17 cellular contexts compared by ENCODE assay signal in the genomic region with DNA sequence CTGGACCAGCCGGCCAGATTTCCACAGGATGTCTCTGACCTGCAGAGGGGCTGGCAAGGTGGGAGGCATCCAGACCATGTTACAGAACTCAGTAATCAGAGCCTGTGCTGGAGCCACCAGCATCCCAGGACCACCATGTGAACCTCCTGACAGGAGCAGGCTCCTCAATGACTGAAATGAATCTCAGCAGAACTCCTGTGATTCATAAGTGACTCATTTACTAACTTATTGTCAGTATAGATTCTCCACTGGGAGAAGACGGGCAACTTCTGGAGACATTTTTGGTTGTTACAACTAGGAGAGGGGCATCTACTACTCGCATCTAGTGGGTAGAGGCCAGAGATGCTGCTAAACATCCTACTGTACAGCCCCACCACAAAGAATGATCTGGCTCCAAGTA. TPM values are rescaled to one million over a fixed set of nuclear protein-coding genes. Genes with fewer than 3 reads are reported as not detected.
A peak's percentile ranks its signal among the peaks of the same experiment; 100 is the strongest.
DNase-seq lines count a peak whose midpoint lies in the region; ATAC-seq and TF ChIP-seq lines count a peak whose summit lies in the region.
"Had no signal": no experiment of that assay in that cellular context is flagged by ENCODE, and none has a peak within 500 bp of the region (broad histone marks: within the 10 kb centered on the region; RNA-seq: fewer than 3 reads in every experiment).

No MANE protein-coding gene starts in this region.

- TF ChIP-seq RAD21 in SK-N-SH (IDR thresholded peaks at IDR 0.05; ENCODE audit: low read length): no peak

- H3K4me1 ChIP-seq in SK-N-SH (ENCODE audit: control insufficient read depth in 1 of 2, insufficient read depth in 2 of 2, low read depth in 1 of 2, low read length in 1 of 2) (peaks cover 5 to 10% of the 10 kb centered on the region in 2 experiments; a peak in 1 of 4 replicates), mammary epithelial cell (ENCODE audit: insufficient read depth, low read length) (peaks cover 14% of the 10 kb centered on the region)
- H3K4me1 ChIP-seq in effector memory CD4-positive, alpha-beta T cell (ENCODE audit: control insufficient read depth, insufficient read depth, low read length, poor library complexity, severe bottlenecking): no peaks in the 10 kb centered on the region

- WGBS in SK-N-SH (ENCODE audit: low lambda C conversion rate): 80% methylated on average over 3 of the region's 3 CpGs
- WGBS in mammary epithelial cell (ENCODE audit: low coverage, missing lambda C conversion rate): 53% methylated on average over 3 of the region's 3 CpGs

- no peak for DNase-seq in SK-N-SH
- peak; percentile 9 for DNase-seq in M059J (ENCODE audit: low read depth)
- peak; percentile 18 for DNase-seq in mammary epithelial cell
- peak; percentile 6 for DNase-seq in renal cortical epithelial cell (ENCODE audit: low read depth)
- DNase-seq in NCI-H510A (lab: John Stamatoyannopoulos, UW): no peak
- DNase-seq in effector memory CD4-positive, alpha-beta T cell: no peak
- DNase-seq in midbrain (lab: John Stamatoyannopoulos, UW): no peak
- DNase-seq: DMS79 treated with DMSO at 0.1 percent for 48 hours, NCI-H1417 treated with DMSO at 0.1 percent for 48 hours, NCI-H187 treated with DMSO at 0.1 percent for 48 hours, NCI-H345, NCI-H69, SHP77 treated with DMSO at 0.1 percent for 48 hours had no signal

- H3K4me2 ChIP-seq in SK-N-SH: no peak overlapping the region
- no peak overlapping the region for H3K4me2 ChIP-seq in mammary epithelial cell (ENCODE audit: insufficient read depth, low read depth, low read length)
- H3K4me2 ChIP-seq: KMS-11 had no signal

- POLR2A ChIA-PET in SK-N-SH (lab: Yijun Ruan, JAX): no interaction called here

- no peak overlapping the region for H3K4me3 ChIP-seq in SK-N-SH (ENCODE audit: low read depth in 2 of 2, low read length in 1 of 2)
- no peak overlapping the region for H3K4me3 ChIP-seq in mammary epithelial cell (replicated peaks in 1 of 3; ENCODE audit: insufficient read depth in 1 of 3, low read depth in 2 of 3, low read length in 3 of 3)
- H3K4me3 ChIP-seq in effector memory CD4-positive, alpha-beta T cell (ENCODE audit: insufficient read depth, low read depth, low read length, poor library complexity, severe bottlenecking): no peak overlapping the region
- H3K4me3 ChIP-seq: HAP-1 had no signal

- H3K27me3 ChIP-seq in SK-N-SH (ENCODE audit: insufficient read depth) (no peaks in the 10 kb centered on the region), mammary epithelial cell (ENCODE audit: insufficient read depth, low read length) (no peaks in the 10 kb centered on the region)
- H3K27me3 ChIP-seq in effector memory CD4-positive, alpha-beta T cell (replicated peaks; ENCODE audit: control insufficient read depth, insufficient read depth, low read length, poor library complexity, severe bottlenecking): peaks cover 3% of the 10 kb centered on the region

- ATAC-seq in SK-N-SH treated with all-trans-retinoic acid at 6 μM for 48 hours: no peak

- no peak for TF ChIP-seq CTCF in SK-N-SH (IDR thresholded peaks at IDR 0.05)
- TF ChIP-seq CTCF in mammary epithelial cell (conservative IDR thresholded peaks at IDR 0.05 in 1 of 2, IDR thresholded peaks at IDR 0.05 in 1 of 2; ENCODE audit: extremely low read depth in 1 of 2, insufficient read depth in 1 of 2, low read depth in 1 of 2, low read length in 2 of 2): no peak

- no peaks in the 10 kb centered on the region for H4K20me1 ChIP-seq in SK-N-SH (ENCODE audit: insufficient read depth)
- no peaks in the 10 kb centered on the region for H4K20me1 ChIP-seq in mammary epithelial cell (ENCODE audit: insufficient read depth, low read length)

- in situ Hi-C loops in mammary epithelial cell (cut with MboI; ENCODE audit: low sequenced_read_pairs in 2 of 2): no loop called here

- dilution Hi-C loops in mammary epithelial cell (cut with HindIII; ENCODE audit: low sequenced_read_pairs): no loop called here

- TF ChIP-seq EP300 in SK-N-SH (IDR thresholded peaks at IDR 0.05; ENCODE audit: borderline replicate concordance in 1 of 2, low read depth in 1 of 2, low read length in 1 of 2): no peak

- intact Hi-C loops in mammary epithelial cell (cut with micrococcal nuclease): loop anchor here (5.0 kb wide), 1 partner anchor 49 kb away; no protein-coding TSS in a partner anchor

- H3K36me3 ChIP-seq in SK-N-SH (replicated peaks in 1 of 2; ENCODE audit: control insufficient read depth in 1 of 2, insufficient read depth in 2 of 2, low read length in 1 of 2): no peaks in the 10 kb centered on the region
- no peaks in the 10 kb centered on the region for H3K36me3 ChIP-seq in mammary epithelial cell (ENCODE audit: insufficient read depth, low read length)
- H3K36me3 ChIP-seq in effector memory CD4-positive, alpha-beta T cell (ENCODE audit: control insufficient read depth, insufficient read depth, low read length): no peaks in the 10 kb centered on the region
- H3K36me3 ChIP-seq: HAP-1 had no signal

- H3K79me2 ChIP-seq in SK-N-SH (ENCODE audit: insufficient read depth) (no peaks in the 10 kb centered on the region), mammary epithelial cell (ENCODE audit: insufficient read depth, low read length) (peaks cover 10% of the 10 kb centered on the region)

- H3K9me2 ChIP-seq in SK-N-SH: no peaks in the 10 kb centered on the region

- H2AFZ ChIP-seq in SK-N-SH (ENCODE audit: low read depth) (no peak overlapping the region), mammary epithelial cell (ENCODE audit: low read depth, low read length) (no peak overlapping the region)

- no TSS peak for BruUV-seq in mammary epithelial cell (replicated peaks; lab: Mats Ljungman, UMichigan)

- H3K9ac ChIP-seq in SK-N-SH (no peak overlapping the region), mammary epithelial cell (ENCODE audit: insufficient read depth, low read length) (no peak overlapping the region)
- H3K9ac ChIP-seq: KMS-11 had no signal

- no peaks in the 10 kb centered on the region for H3F3A ChIP-seq in SK-N-SH (replicated peaks; ENCODE audit: insufficient read depth)

- H3K27ac ChIP-seq in SK-N-SH (ENCODE audit: low read depth in 2 of 2, low read length in 1 of 2) (no peak overlapping the region), mammary epithelial cell (ENCODE audit: insufficient read depth, low read depth, low read length) (no peak overlapping the region)
- H3K27ac ChIP-seq in effector memory CD4-positive, alpha-beta T cell (ENCODE audit: insufficient read depth, low read length, poor library complexity, severe bottlenecking): no peak overlapping the region
- H3K27ac ChIP-seq: 22Rv1, KMS-11 had no signal

- CTCF ChIA-PET in SK-N-SH (lab: Yijun Ruan, JAX): no interaction called here
- CTCF ChIA-PET in mammary epithelial cell (lab: Charles Lee; ENCODE audit: low non-redundant PET): no interaction called here

- H3K9me3 ChIP-seq in SK-N-SH (no peaks in the 10 kb centered on the region), mammary epithelial cell (replicated peaks; ENCODE audit: insufficient read depth, low read length) (no peaks in the 10 kb centered on the region)
- no peaks in the 10 kb centered on the region for H3K9me3 ChIP-seq in effector memory CD4-positive, alpha-beta T cell (ENCODE audit: control insufficient read depth, low read length)

TF ChIP-seq in SK-N-SH, 30 proteins besides CTCF, POLR2A, EP300 and RAD21 (continues in another document):
- TF ChIP-seq FOXM1 (IDR thresholded peaks at IDR 0.05; ENCODE audit: low read depth) (no peak), ELF1 (IDR thresholded peaks at IDR 0.05) (no peak)
- TF ChIP-seq, protein P1, sequence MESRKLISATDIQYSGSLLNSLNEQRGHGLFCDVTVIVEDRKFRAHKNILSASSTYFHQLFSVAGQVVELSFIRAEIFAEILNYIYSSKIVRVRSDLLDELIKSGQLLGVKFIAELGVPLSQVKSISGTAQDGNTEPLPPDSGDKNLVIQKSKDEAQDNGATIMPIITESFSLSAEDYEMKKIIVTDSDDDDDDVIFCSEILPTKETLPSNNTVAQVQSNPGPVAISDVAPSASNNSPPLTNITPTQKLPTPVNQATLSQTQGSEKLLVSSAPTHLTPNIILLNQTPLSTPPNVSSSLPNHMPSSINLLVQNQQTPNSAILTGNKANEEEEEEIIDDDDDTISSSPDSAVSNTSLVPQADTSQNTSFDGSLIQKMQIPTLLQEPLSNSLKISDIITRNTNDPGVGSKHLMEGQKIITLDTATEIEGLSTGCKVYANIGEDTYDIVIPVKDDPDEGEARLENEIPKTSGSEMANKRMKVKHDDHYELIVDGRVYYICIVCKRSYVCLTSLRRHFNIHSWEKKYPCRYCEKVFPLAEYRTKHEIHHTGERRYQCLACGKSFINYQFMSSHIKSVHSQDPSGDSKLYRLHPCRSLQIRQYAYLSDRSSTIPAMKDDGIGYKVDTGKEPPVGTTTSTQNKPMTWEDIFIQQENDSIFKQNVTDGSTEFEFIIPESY (IDR thresholded peaks at IDR 0.05; ENCODE audit: borderline replicate concordance, low read depth): no peak

TF ChIP-seq in SK-N-SH treated with all-trans-retinoic acid at 6 μM for 48 hours, 23 proteins besides CTCF, POLR2A, EP300 and RAD21 (continues in another document):
- TF ChIP-seq, protein P2, sequence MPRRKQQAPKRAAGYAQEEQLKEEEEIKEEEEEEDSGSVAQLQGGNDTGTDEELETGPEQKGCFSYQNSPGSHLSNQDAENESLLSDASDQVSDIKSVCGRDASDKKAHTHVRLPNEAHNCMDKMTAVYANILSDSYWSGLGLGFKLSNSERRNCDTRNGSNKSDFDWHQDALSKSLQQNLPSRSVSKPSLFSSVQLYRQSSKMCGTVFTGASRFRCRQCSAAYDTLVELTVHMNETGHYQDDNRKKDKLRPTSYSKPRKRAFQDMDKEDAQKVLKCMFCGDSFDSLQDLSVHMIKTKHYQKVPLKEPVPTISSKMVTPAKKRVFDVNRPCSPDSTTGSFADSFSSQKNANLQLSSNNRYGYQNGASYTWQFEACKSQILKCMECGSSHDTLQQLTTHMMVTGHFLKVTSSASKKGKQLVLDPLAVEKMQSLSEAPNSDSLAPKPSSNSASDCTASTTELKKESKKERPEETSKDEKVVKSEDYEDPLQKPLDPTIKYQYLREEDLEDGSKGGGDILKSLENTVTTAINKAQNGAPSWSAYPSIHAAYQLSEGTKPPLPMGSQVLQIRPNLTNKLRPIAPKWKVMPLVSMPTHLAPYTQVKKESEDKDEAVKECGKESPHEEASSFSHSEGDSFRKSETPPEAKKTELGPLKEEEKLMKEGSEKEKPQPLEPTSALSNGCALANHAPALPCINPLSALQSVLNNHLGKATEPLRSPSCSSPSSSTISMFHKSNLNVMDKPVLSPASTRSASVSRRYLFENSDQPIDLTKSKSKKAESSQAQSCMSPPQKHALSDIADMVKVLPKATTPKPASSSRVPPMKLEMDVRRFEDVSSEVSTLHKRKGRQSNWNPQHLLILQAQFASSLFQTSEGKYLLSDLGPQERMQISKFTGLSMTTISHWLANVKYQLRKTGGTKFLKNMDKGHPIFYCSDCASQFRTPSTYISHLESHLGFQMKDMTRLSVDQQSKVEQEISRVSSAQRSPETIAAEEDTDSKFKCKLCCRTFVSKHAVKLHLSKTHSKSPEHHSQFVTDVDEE (CRISPR knock-in tag; IDR thresholded peaks at IDR 0.05): no peak

RNA-seq across cellular contexts. Expression of a gene that starts 3.1 kb away (rescaled TPM):
- 7.5 and 10.8 TPM in 2 replicates for polyA plus RNA-seq in SK-N-SH (2012; rRNA removed)
- polyA plus RNA-seq in SK-N-SH (2012; cell fraction: cytosol; rRNA removed): 8.0 and 9.2 TPM in 2 replicates
- 8.5 and 12.6 TPM in 2 replicates for polyA plus RNA-seq in SK-N-SH (2012; cell fraction: nucleus; rRNA removed)
- 13.7 and 22.4 TPM in 2 replicates for total RNA-seq in M059J (2014; rRNA removed; shearing (Covaris generic))
- total RNA-seq in mammary epithelial cell: 10 to 100 TPM; 11.0 TPM
- 11.1 TPM for polyA plus RNA-seq in mammary epithelial cell
- 6.2 TPM for polyA minus RNA-seq in mammary epithelial cell
- 10.6 and 29.5 TPM in 2 replicates for total RNA-seq in renal cortical epithelial cell

Comparison
In these comparisons a context has a peak if more than half of its experiments do, and no peak if none do; other contexts are left out.
1. DNase-seq: peak in M059J (single experiment), mammary epithelial cell (single experiment) and renal cortical epithelial cell (single experiment); none in SK-N-SH (single experiment), NCI-H510A (single experiment), effector memory CD4-positive, alpha-beta T cell (0 of 3) and midbrain (single experiment).